ENCODE assay signal across 7 cellular contexts in the genomic region with DNA sequence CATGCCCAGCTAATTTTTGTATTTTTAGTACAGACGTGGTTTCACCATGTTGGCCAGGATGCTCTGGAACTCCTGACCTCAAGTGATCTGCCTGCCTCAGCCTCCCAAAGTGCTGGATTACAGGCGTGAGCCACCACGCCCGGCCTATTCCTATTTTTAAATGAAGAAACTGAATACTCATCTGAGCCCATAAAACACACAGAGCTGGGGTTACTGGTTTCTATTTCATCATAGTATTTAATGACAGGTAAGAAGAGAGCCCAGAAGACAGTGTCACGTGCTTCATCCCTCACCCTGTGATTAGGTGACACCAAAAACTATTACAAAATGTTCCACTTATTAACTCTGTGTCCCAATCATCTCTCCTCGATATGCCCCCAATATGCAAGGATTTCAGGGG. TPM values are rescaled to one million over a fixed set of nuclear protein-coding genes. Genes with fewer than 3 reads are reported as not detected.
"Had no signal": no experiment of that assay in that cellular context is flagged by ENCODE, and none has a peak within 500 bp of the region (broad histone marks: within the 10 kb centered on the region; RNA-seq: fewer than 3 reads in every experiment).

No MANE protein-coding gene starts in this region.

- H3K27ac ChIP-seq: HL-60 had no signal

- DNase-seq: IMR-90, KBM-7, KG1 had no signal

- ATAC-seq: K562 had no signal

- H3K4me3 ChIP-seq: K562 had no signal

RNA-seq across cellular contexts. Expression of gene LRATD1, which starts 15.6 kb away (rescaled TPM):
- total RNA-seq: HepG2 had no signal
- polyA plus RNA-seq: IgD-negative memory B cell had no signal
